Comparison of ENCODE assay signal across 9 cellular contexts in genomic region chr4:10582059-10582686, GRCh38.
A peak's percentile ranks its signal among the peaks of the same experiment; 100 is the strongest.
DNase-seq lines count a peak whose midpoint lies in the region; ATAC-seq and TF ChIP-seq lines count a peak whose summit lies in the region.
"Had no signal": no experiment of that assay in that cellular context is flagged by ENCODE, and none has a peak within 500 bp of the region (broad histone marks: within the 10 kb centered on the region; RNA-seq: fewer than 3 reads in every experiment).

No MANE protein-coding gene starts in this region.

- no peak overlapping the region for H3K4me3 ChIP-seq in hepatocyte
- no peak overlapping the region for H3K4me3 ChIP-seq in spleen
- H3K4me3 ChIP-seq in Karpas-422 (ENCODE audit: low read length) = no peak overlapping the region
- H3K4me3 ChIP-seq: HAP-1 had no signal

- TF ChIP-seq POLR2A in spleen (IDR thresholded peaks at IDR 0.05) = no peak

- no peaks in the 10 kb centered on the region for H4K20me1 ChIP-seq in hepatocyte (ENCODE audit: insufficient read depth, poor library complexity, severe bottlenecking)
- H4K20me1 ChIP-seq in Karpas-422 (ENCODE audit: insufficient read depth, low read depth, low read length) = no peaks in the 10 kb centered on the region

- H3K36me3 ChIP-seq in hepatocyte (replicated peaks; ENCODE audit: insufficient read depth, low read depth) (no peaks in the 10 kb centered on the region), spleen (no peaks in the 10 kb centered on the region), Karpas-422 (ENCODE audit: insufficient read depth, low read length) (no peaks in the 10 kb centered on the region)
- H3K36me3 ChIP-seq: HAP-1 had no signal

- H2AFZ ChIP-seq in hepatocyte (no peak overlapping the region), Karpas-422 (ENCODE audit: low read length) (no peak overlapping the region)

- H3K27me3 ChIP-seq in hepatocyte = no peaks in the 10 kb centered on the region
- no peaks in the 10 kb centered on the region for H3K27me3 ChIP-seq in spleen (replicated peaks in 1 of 7)
- H3K27me3 ChIP-seq in Karpas-422 (ENCODE audit: low read length) = no peaks in the 10 kb centered on the region

- H3K9ac ChIP-seq in Karpas-422 (ENCODE audit: low read length) = no peak overlapping the region

- H3K27ac ChIP-seq in hepatocyte (no peak overlapping the region), spleen (no peak overlapping the region), Karpas-422 (ENCODE audit: low read length) (no peak overlapping the region)

- H3K4me1 ChIP-seq in hepatocyte (ENCODE audit: insufficient read depth) (no peaks in the 10 kb centered on the region), spleen (peaks cover 4 to 33% (median 17%) of the 10 kb centered on the region in 6 donors), Karpas-422 (ENCODE audit: low read length) (no peaks in the 10 kb centered on the region)
- H3K4me1 ChIP-seq: HAP-1 had no signal

- intact Hi-C loops in spleen (cut with DNase I; ENCODE audit: low total_unique reads) = loop anchor here (5.0 kb wide), 1 partner anchor 845 kb away; the partner anchor contains the start of gene HS3ST1

- TF ChIP-seq CTCF in hepatocyte (IDR thresholded peaks at IDR 0.05; ENCODE audit: poor library complexity) (peak; percentile 97), spleen (IDR thresholded peaks at IDR 0.05 in 8 of 11, conservative IDR thresholded peaks at IDR 0.05 in 3 of 11) (peak; percentile 48 to 82 (median 73))

- no peaks in the 10 kb centered on the region for H3K9me3 ChIP-seq in hepatocyte (ENCODE audit: low read depth)
- H3K9me3 ChIP-seq in spleen = no peaks in the 10 kb centered on the region
- no peaks in the 10 kb centered on the region for H3K9me3 ChIP-seq in Karpas-422 (ENCODE audit: low read length)
- H3K9me3 ChIP-seq: HAP-1 had no signal

- peak; percentile 27 for DNase-seq in A172 (ENCODE audit: low spot score)
- peak; percentile 65 for DNase-seq in ELR (ENCODE audit: low read depth)
- peak; percentile 70 for DNase-seq in NCI-H1694 treated with DMSO at 0.1 percent for 48 hours (lab: John Stamatoyannopoulos, UW)
- peak in 35 of 58 donors; percentile 1 to 59 (median 16) for DNase-seq in anterior cingulate cortex (lab: John Stamatoyannopoulos, UW)
- DNase-seq in hepatocyte (ENCODE audit: low spot score) = peak; percentile 77
- DNase-seq in spleen = no peak
- no peak for DNase-seq in Karpas-422

- H3K9me2 ChIP-seq in hepatocyte (replicated peaks; ENCODE audit: insufficient read depth) (no peaks in the 10 kb centered on the region), Karpas-422 (replicated peaks; ENCODE audit: insufficient read depth, low read length) (no peaks in the 10 kb centered on the region)

- H3K4me2 ChIP-seq in hepatocyte = no peak overlapping the region
- H3K4me2 ChIP-seq in Karpas-422 (ENCODE audit: low read depth, low read length, poor library complexity, severe bottlenecking) = no peak overlapping the region

- ATAC-seq in HG03571 (IDR thresholded peaks at IDR 0.05; ENCODE audit: unreplicated experiment) = no peak

- H3K79me2 ChIP-seq in hepatocyte = no peaks in the 10 kb centered on the region
- no peaks in the 10 kb centered on the region for H3K79me2 ChIP-seq in Karpas-422 (ENCODE audit: low read length)

- WGBS in hepatocyte (ENCODE audit: low lambda C conversion rate, missing lambda C conversion rate) = 42% methylated on average over 3 of the region's 3 CpGs
- WGBS in spleen, 5 donors = 51 to 60% (median 57%) methylated on average over 3 of the region's 3 CpGs

Comparison
In these comparisons a context has a peak if more than half of its experiments do, and no peak if none do; other contexts are left out.
1. DNase-seq: peak in A172 (single experiment), ELR (single experiment), NCI-H1694 treated with DMSO at 0.1 percent for 48 hours (single experiment), anterior cingulate cortex (35 of 58) and hepatocyte (single experiment); none in spleen (single experiment) and Karpas-422 (single experiment).